In genomic region chr16:87956169-87956770, GRCh38 we compare ENCODE assay signal across 8 cellular contexts. TPM values are rescaled to one million over a fixed set of nuclear protein-coding genes. Genes with fewer than 3 reads are reported as not detected.
DNase-seq lines count a peak whose midpoint lies in the region; ATAC-seq, FAIRE-seq and TF ChIP-seq lines count a peak whose summit lies in the region.

No MANE protein-coding gene starts in this region.

- H3K36me3 ChIP-seq in CD8-positive, alpha-beta memory T cell (ENCODE audit: insufficient read depth, low read length) = no peaks in the 10 kb centered on the region
- H3K36me3 ChIP-seq in thoracic aorta = no peaks in the 10 kb centered on the region

- TF ChIP-seq CTCF in nephron progenitor cell (IDR thresholded peaks at IDR 0.05) (no peak), thoracic aorta (IDR thresholded peaks at IDR 0.05) (no peak)

- POLR2A ChIA-PET in CD8-positive, alpha-beta memory T cell (lab: Charles Lee) = no interaction called here

- H3K27ac ChIP-seq in CD8-positive, alpha-beta memory T cell (ENCODE audit: low read depth, low read length) = peak overlapping the region; percentile 53
- H3K27ac ChIP-seq in thoracic aorta = peak overlapping the region in 1 of 2 donors; percentile 17

- H3K36me3 Mint-ChIP-seq in CD8-positive, alpha-beta memory T cell = peaks cover 0 to 75% (median 8%) of the 10 kb centered on the region in 3 donors
- peaks cover 26% of the 10 kb centered on the region for H3K36me3 Mint-ChIP-seq in nephron progenitor cell (ENCODE audit: low read depth)

- no peaks in the 10 kb centered on the region for H3K9me3 Mint-ChIP-seq in CD8-positive, alpha-beta memory T cell
- no peaks in the 10 kb centered on the region for H3K9me3 Mint-ChIP-seq in nephron progenitor cell

- no peaks in the 10 kb centered on the region for H3K27me3 ChIP-seq in CD8-positive, alpha-beta memory T cell (ENCODE audit: insufficient read depth, low read length, poor library complexity, severe bottlenecking)
- no peaks in the 10 kb centered on the region for H3K27me3 ChIP-seq in thoracic aorta (replicated peaks; ENCODE audit: insufficient read depth)

- H3K9me3 ChIP-seq in CD8-positive, alpha-beta memory T cell (ENCODE audit: low read length) = no peaks in the 10 kb centered on the region
- H3K9me3 ChIP-seq in thoracic aorta = no peaks in the 10 kb centered on the region

- DNase-seq in CD8-positive, alpha-beta memory T cell = peak; percentile 53 to 86 (median 79)
- peak; percentile 85 for DNase-seq in activated CD4-positive, alpha-beta T cell treated with anti-CD3 and anti-CD28 coated beads for 48 hours
- DNase-seq in effector CD4-positive, alpha-beta T cell = peak; percentile 73
- DNase-seq in nephron progenitor cell (peak; percentile 59), thoracic aorta (ENCODE audit: low spot score) (no peak), H54 (ENCODE audit: insufficient read length, low spot score) (no peak)

- FAIRE-seq in H54 (lab: Jason Lieb, UNC) = no peak

- CTCF ChIA-PET in CD8-positive, alpha-beta memory T cell (lab: Charles Lee) = no interaction called here

- peaks cover 71% of the 10 kb centered on the region for H3K4me1 ChIP-seq in CD8-positive, alpha-beta memory T cell (ENCODE audit: insufficient read depth, low read length)
- peaks cover 16 to 38% of the 10 kb centered on the region in 2 donors for H3K4me1 ChIP-seq in thoracic aorta (ENCODE audit: control insufficient read depth in 1 of 2, low read depth in 2 of 2)

- peak; percentile 26 for ATAC-seq in HG03342 (IDR thresholded peaks at IDR 0.05; ENCODE audit: unreplicated experiment)
- ATAC-seq in thoracic aorta (ENCODE audit: insufficient number of reproducible peaks, low FRiP score, low read depth) = no peak
- ATAC-seq in GM21515 (IDR thresholded peaks at IDR 0.05; ENCODE audit: unreplicated experiment) = no peak

- H3K4me3 Mint-ChIP-seq in CD8-positive, alpha-beta memory T cell = peak overlapping the region; percentile 61 to 79 (median 69)
- peak overlapping the region; percentile 72 for H3K4me3 Mint-ChIP-seq in nephron progenitor cell

- TF ChIP-seq POLR2A in H54 (IDR thresholded peaks at IDR 0.05; ENCODE audit: low read depth, low read length) = no peak

- H3K4me1 Mint-ChIP-seq in CD8-positive, alpha-beta memory T cell = peaks cover 61 to 93% (median 76%) of the 10 kb centered on the region in 3 donors
- H3K4me1 Mint-ChIP-seq in nephron progenitor cell = peaks cover 88% of the 10 kb centered on the region

- H3K27ac Mint-ChIP-seq in CD8-positive, alpha-beta memory T cell = peak overlapping the region; percentile 85 to 97 (median 92)
- peak overlapping the region; percentile 99 for H3K27ac Mint-ChIP-seq in nephron progenitor cell

- H3K27me3 Mint-ChIP-seq in CD8-positive, alpha-beta memory T cell = no peaks in the 10 kb centered on the region
- no peaks in the 10 kb centered on the region for H3K27me3 Mint-ChIP-seq in nephron progenitor cell (ENCODE audit: low read depth, poor library complexity)

- peak overlapping the region; percentile 43 for H3K4me3 ChIP-seq in CD8-positive, alpha-beta memory T cell (ENCODE audit: low read length)
- H3K4me3 ChIP-seq in thoracic aorta = peak overlapping the region; percentile 38

RNA-seq across cellular contexts. Expression of gene BANP, which starts 5.0 kb away (rescaled TPM):
- 10 to 100 TPM; 29.5 to 32.5 TPM for total RNA-seq in CD8-positive, alpha-beta memory T cell
- 28.5 TPM for polyA plus RNA-seq in CD8-positive, alpha-beta memory T cell
- 10 to 100 TPM; 18.6 to 21.8 TPM for total RNA-seq in thoracic aorta

RNA-seq across cellular contexts. Expression of gene CA5A, which starts 19.9 kb away (rescaled TPM):
- not detected for total RNA-seq in CD8-positive, alpha-beta memory T cell
- polyA plus RNA-seq in CD8-positive, alpha-beta memory T cell = not detected
- total RNA-seq in thoracic aorta = not detected

Comparison
In these comparisons a context has a peak if more than half of its experiments do, and no peak if none do; other contexts are left out.
1. DNase-seq: peak in CD8-positive, alpha-beta memory T cell (5 of 5), activated CD4-positive, alpha-beta T cell treated with anti-CD3 and anti-CD28 coated beads for 48 hours (single experiment), effector CD4-positive, alpha-beta T cell (single experiment) and nephron progenitor cell (single experiment); none in thoracic aorta (single experiment) and H54 (single experiment).